Comparison of ENCODE assay signal across 26 cellular contexts in genomic region chr7:17384400-17384799, GRCh38.
DNase-seq lines count a peak whose midpoint lies in the region; ATAC-seq and TF ChIP-seq lines count a peak whose summit lies in the region.
"Had no signal": no experiment of that assay in that cellular context is flagged by ENCODE, and none has a peak within 500 bp of the region (broad histone marks: within the 10 kb centered on the region; RNA-seq: fewer than 3 reads in every experiment).

No MANE protein-coding gene starts in this region.

- H2AFZ ChIP-seq in mesenchymal stem cell (ENCODE audit: low read depth, low read length): no peak overlapping the region

- H3K4me3 Mint-ChIP-seq in WTC11: no peak overlapping the region
- no peak overlapping the region for H3K4me3 Mint-ChIP-seq in stimulated activated memory B cell treated with anti-CD40 and anti-IgM and Interleukin-4, amounts not matched to agents 10 μg/mL and 1 μg/mL and 100 μg/mL, for 72 hours
- H3K4me3 Mint-ChIP-seq: CD4-positive, alpha-beta memory T cell had no signal

- ATAC-seq in WTC11: peak; percentile 59
- ATAC-seq in stimulated activated memory B cell treated with anti-CD40 and anti-IgM and Interleukin-4, amounts not matched to agents 10 μg/mL and 1 μg/mL and 100 μg/mL, for 72 hours: no peak
- ATAC-seq in HG03139 (IDR thresholded peaks at IDR 0.05; ENCODE audit: unreplicated experiment): no peak
- ATAC-seq: HepG2, K562 had no signal

- peaks cover 47% of the 10 kb centered on the region for H3K4me1 Mint-ChIP-seq in WTC11
- no peaks in the 10 kb centered on the region for H3K4me1 Mint-ChIP-seq in stimulated activated memory B cell treated with anti-CD40 and anti-IgM and Interleukin-4, amounts not matched to agents 10 μg/mL and 1 μg/mL and 100 μg/mL, for 72 hours
- H3K4me1 Mint-ChIP-seq: CD4-positive, alpha-beta memory T cell had no signal

- H3K4me3 ChIP-seq in HUES64 (ENCODE audit: low read length) (no peak overlapping the region), mesenchymal stem cell (ENCODE audit: insufficient read depth in 1 of 2, low read depth in 1 of 2, low read length in 2 of 2) (no peak overlapping the region)
- H3K4me3 ChIP-seq: BLaER1 treated with 17β-estradiol and CSF1 and Interleukin-3, amounts not matched to agents 10 nM and 100 nM; K562 had no signal

- DNase-seq in NCI-H510A treated with DMSO at 0.1 percent for 48 hours (lab: John Stamatoyannopoulos, UW): peak; percentile 57
- no peak for DNase-seq in NCI-H510A (lab: John Stamatoyannopoulos, UW)
- no peak for DNase-seq in WTC11 (ENCODE audit: low spot score)
- no peak for DNase-seq in mesenchymal stem cell
- no peak for DNase-seq in superior temporal gyrus (ENCODE audit: extremely low spot score)
- DNase-seq: 8988T; Calu3; CD4-positive, alpha-beta memory T cell; DMS153; GF-D8; MM.1S; NCI-H1048; NCI-H1417 treated with DMSO at 0.1 percent for 48 hours; NCI-H187; NCI-H2107; NCI-H2227 treated with DMSO at 0.1 percent for 48 hours; NCI-H524; SHP77 treated with DMSO at 0.1 percent for 48 hours; SK-N-SH had no signal

- H3K27me3 ChIP-seq in HUES64 (ENCODE audit: insufficient read depth, low read length) (no peaks in the 10 kb centered on the region), mesenchymal stem cell (ENCODE audit: control insufficient read depth in 1 of 2, insufficient read depth in 1 of 2, low read length in 2 of 2) (no peaks in the 10 kb centered on the region)
- H3K27me3 ChIP-seq: BLaER1 treated with 17β-estradiol and CSF1 and Interleukin-3, amounts not matched to agents 10 nM and 100 nM had no signal

- no peak overlapping the region for H3K4ac ChIP-seq in mesenchymal stem cell (ENCODE audit: low read depth in 1 of 2, low read length in 2 of 2)

- H3K27ac ChIP-seq in HUES64 (ENCODE audit: low read depth, low read length): peak overlapping the region; percentile 9; the same call in 1 of the 2 replicates
- H3K27ac ChIP-seq in mesenchymal stem cell (ENCODE audit: low read length, poor library complexity, severe bottlenecking): no peak overlapping the region
- H3K27ac ChIP-seq: BLaER1 treated with 17β-estradiol and CSF1 and Interleukin-3, amounts not matched to agents 10 nM and 100 nM; RWPE1 had no signal

- H3K9ac ChIP-seq in HUES64 (ENCODE audit: low read depth, low read length) (no peak overlapping the region), mesenchymal stem cell (ENCODE audit: low read length) (no peak overlapping the region)
- H3K9ac ChIP-seq: BLaER1 treated with 17β-estradiol and CSF1 and Interleukin-3, amounts not matched to agents 10 nM and 100 nM; SK-N-SH had no signal

- POLR2A ChIA-PET in WTC11 (lab: Charles Lee): no interaction called here

- no peaks in the 10 kb centered on the region for H3K27me3 Mint-ChIP-seq in WTC11 (ENCODE audit: low read depth)
- H3K27me3 Mint-ChIP-seq in stimulated activated memory B cell treated with anti-CD40 and anti-IgM and Interleukin-4, amounts not matched to agents 10 μg/mL and 1 μg/mL and 100 μg/mL, for 72 hours: no peaks in the 10 kb centered on the region
- H3K27me3 Mint-ChIP-seq: CD4-positive, alpha-beta memory T cell had no signal

- no peak overlapping the region for H2BK5ac ChIP-seq in mesenchymal stem cell (ENCODE audit: low read depth, low read length, poor library complexity, severe bottlenecking)

- no peak overlapping the region for H3K23ac ChIP-seq in mesenchymal stem cell (ENCODE audit: low read length in 2 of 2)

- no peak overlapping the region for H3K14ac ChIP-seq in mesenchymal stem cell (ENCODE audit: low read length in 2 of 2)

- TF ChIP-seq CTCF in WTC11 (IDR thresholded peaks at IDR 0.05): no peak

- 61% methylated on average over 1 of the region's 1 CpG for WGBS in HUES64
- 90% methylated on average over 1 of the region's 1 CpG for WGBS in mesenchymal stem cell

- peaks cover 12% of the 10 kb centered on the region for H3K36me3 Mint-ChIP-seq in WTC11
- H3K36me3 Mint-ChIP-seq in stimulated activated memory B cell treated with anti-CD40 and anti-IgM and Interleukin-4, amounts not matched to agents 10 μg/mL and 1 μg/mL and 100 μg/mL, for 72 hours: no peaks in the 10 kb centered on the region
- H3K36me3 Mint-ChIP-seq: CD4-positive, alpha-beta memory T cell had no signal

- no peak overlapping the region for H3K4me2 ChIP-seq in mesenchymal stem cell (ENCODE audit: low read length, poor library complexity, severe bottlenecking)
- H3K4me2 ChIP-seq: BLaER1 treated with 17β-estradiol and CSF1 and Interleukin-3, amounts not matched to agents 10 nM and 100 nM; SK-N-SH had no signal

- H4K91ac ChIP-seq in mesenchymal stem cell (ENCODE audit: low read length): no peak overlapping the region

- no peak overlapping the region for H2BK15ac ChIP-seq in mesenchymal stem cell (ENCODE audit: low read depth, poor library complexity, severe bottlenecking)

- H3K18ac ChIP-seq in mesenchymal stem cell (ENCODE audit: low read depth in 1 of 2, low read length in 2 of 2): no peak overlapping the region

- H4K8ac ChIP-seq in mesenchymal stem cell (ENCODE audit: low read length): no peak overlapping the region

- H3K9me3 ChIP-seq in HUES64 (ENCODE audit: insufficient read depth, low read depth, low read length) (no peaks in the 10 kb centered on the region), mesenchymal stem cell (ENCODE audit: control insufficient read depth, low read length) (no peaks in the 10 kb centered on the region)
- H3K9me3 ChIP-seq: SK-N-SH had no signal

- peak overlapping the region; percentile 1 for H3K27ac Mint-ChIP-seq in WTC11
- H3K27ac Mint-ChIP-seq in stimulated activated memory B cell treated with anti-CD40 and anti-IgM and Interleukin-4, amounts not matched to agents 10 μg/mL and 1 μg/mL and 100 μg/mL, for 72 hours: no peak overlapping the region
- H3K27ac Mint-ChIP-seq: CD4-positive, alpha-beta memory T cell had no signal

- H2AK5ac ChIP-seq in mesenchymal stem cell (ENCODE audit: low read length, severe bottlenecking): peak overlapping the region; percentile 39

- peaks cover 8% of the 10 kb centered on the region for H3K9me3 Mint-ChIP-seq in WTC11
- H3K9me3 Mint-ChIP-seq in stimulated activated memory B cell treated with anti-CD40 and anti-IgM and Interleukin-4, amounts not matched to agents 10 μg/mL and 1 μg/mL and 100 μg/mL, for 72 hours: no peaks in the 10 kb centered on the region

- no peak overlapping the region for H2BK120ac ChIP-seq in mesenchymal stem cell (ENCODE audit: low read depth, low read length)

- H3K36me3 ChIP-seq in HUES64 (ENCODE audit: insufficient read depth, low read length) (no peaks in the 10 kb centered on the region), mesenchymal stem cell (ENCODE audit: control insufficient read depth in 1 of 2, insufficient read depth in 2 of 2, low read depth in 1 of 2, low read length in 2 of 2) (no peaks in the 10 kb centered on the region)
- H3K36me3 ChIP-seq: BLaER1 treated with 17β-estradiol and CSF1 and Interleukin-3, amounts not matched to agents 10 nM and 100 nM had no signal

- H3K79me1 ChIP-seq in mesenchymal stem cell (replicated peaks; ENCODE audit: low read length, poor library complexity, severe bottlenecking): peaks cover 2% of the 10 kb centered on the region

- H3K4me1 ChIP-seq in HUES64 (ENCODE audit: insufficient read depth, low read length) (peaks cover 14% of the 10 kb centered on the region), mesenchymal stem cell (ENCODE audit: control insufficient read depth, insufficient read depth, low read depth, low read length) (no peaks in the 10 kb centered on the region)

- H2BK12ac ChIP-seq in mesenchymal stem cell (ENCODE audit: low read length in 2 of 2): no peak overlapping the region

- CTCF ChIA-PET in WTC11 (lab: Charles Lee): no interaction called here

TF ChIP-seq in WTC11, 78 proteins besides CTCF, POLR2A, EP300 and RAD21:
- TF ChIP-seq SP1 (CRISPR knock-in tag; conservative IDR thresholded peaks at IDR 0.05): no peak
- no peak for TF ChIP-seq ELF4 (CRISPR knock-in tag; IDR thresholded peaks at IDR 0.05; ENCODE audit: low read depth)
- TF ChIP-seq ATF1 (CRISPR knock-in tag; IDR thresholded peaks at IDR 0.05): no peak
- no peak for TF ChIP-seq HMGXB4 (CRISPR knock-in tag; IDR thresholded peaks at IDR 0.05)
- TF ChIP-seq PRRX2 (CRISPR knock-in tag; IDR thresholded peaks at IDR 0.05): no peak
- TF ChIP-seq CDX4 (CRISPR knock-in tag; IDR thresholded peaks at IDR 0.05; ENCODE audit: borderline replicate concordance): no peak
- TF ChIP-seq EMX1 (CRISPR knock-in tag; IDR thresholded peaks at IDR 0.05): no peak
- TF ChIP-seq MYBL2 (CRISPR knock-in tag; IDR thresholded peaks at IDR 0.05): no peak
- no peak for TF ChIP-seq RELA (CRISPR knock-in tag; IDR thresholded peaks at IDR 0.05; ENCODE audit: borderline replicate concordance)
- TF ChIP-seq MLX (CRISPR knock-in tag; IDR thresholded peaks at IDR 0.05): no peak
- no peak for TF ChIP-seq FOXJ3 (CRISPR knock-in tag; IDR thresholded peaks at IDR 0.05; ENCODE audit: borderline replicate concordance)
- no peak for TF ChIP-seq OVOL2 (CRISPR knock-in tag; IDR thresholded peaks at IDR 0.05; ENCODE audit: borderline replicate concordance)
